16 cellular contexts compared by ENCODE assay signal in genomic region chr9:79885093-79885857, GRCh38.
"Had no signal": no experiment of that assay in that cellular context is flagged by ENCODE, and none has a peak within 500 bp of the region (broad histone marks: within the 10 kb centered on the region; RNA-seq: fewer than 3 reads in every experiment).

No MANE protein-coding gene starts in this region.

- H3K27ac Mint-ChIP-seq: activated CD4-positive, alpha-beta T cell treated with anti-CD3 and anti-CD28 coated beads, Interleukin-2, amount 10 ng/mL, durations not matched to agents 24 days and 14 days; dendritic cell treated with granulocyte-macrophage colony-stimulating factor and Interleukin-4, amounts not matched to agents 40 ng/mL and 50 ng/mL, for 4 days; WTC11 had no signal

- H3K9me3 Mint-ChIP-seq: activated CD4-positive, alpha-beta T cell treated with anti-CD3 and anti-CD28 coated beads, Interleukin-2, amount 10 ng/mL, durations not matched to agents 24 days and 14 days; activated naive CD4-positive, alpha-beta T cell treated with anti-CD3 and anti-CD28 coated beads, Interleukin-2, amount 10 ng/mL, durations not matched to agents 7 days and 5 days; dendritic cell treated with granulocyte-macrophage colony-stimulating factor and Interleukin-4, amounts not matched to agents 40 ng/mL and 50 ng/mL, for 4 days; natural killer cell treated with Interleukin-12 subunit alpha and Interleukin-12 subunit beta and Interleukin-15 and Interleukin-18, amount 100 ng/mL, for 72 hours; WTC11 had no signal

- ATAC-seq: natural killer cell treated with Interleukin-12 subunit alpha and Interleukin-12 subunit beta and Interleukin-15 and Interleukin-18, amount 100 ng/mL, for 72 hours; WTC11 had no signal

- H3K4me1 Mint-ChIP-seq: WTC11 had no signal

- H3K4me1 ChIP-seq: sigmoid colon, tibial artery had no signal

- DNase-seq: activated CD4-positive, alpha-beta T cell treated with anti-CD3 and anti-CD28 coated beads, Interleukin-2, amount 10 ng/mL, durations not matched to agents 24 days and 14 days; activated CD8-positive, alpha-beta memory T cell treated with anti-CD3 and anti-CD28 coated beads for 24 hours; activated CD8-positive, alpha-beta memory T cell treated with anti-CD3 and anti-CD28 coated beads, Interleukin-2, amount 50 U/mL, for 48 hours; activated effector memory CD4-positive, alpha-beta T cell treated with Interleukin-2 at 50 U/mL for 16 hours; activated naive CD4-positive, alpha-beta T cell treated with anti-CD3 and anti-CD28 coated beads, Interleukin-2, amount 10 ng/mL, durations not matched to agents 7 days and 5 days; activated T-cell treated with anti-CD3 and anti-CD28 coated beads, Interleukin-2, amount 50 U/mL, for 48 hours; effector CD8-positive, alpha-beta T cell; mesenchymal stem cell; sigmoid colon; stimulated activated CD4-positive, alpha-beta T cell treated with anti-CD3 and anti-CD28 coated beads, Interleukin-4, amount 100 ng/mL, for 4 hours; substantia nigra; SW 1271; tibial artery had no signal

- H3K27me3 ChIP-seq: sigmoid colon, tibial artery had no signal

- H3K36me3 Mint-ChIP-seq: natural killer cell treated with Interleukin-12 subunit alpha and Interleukin-12 subunit beta and Interleukin-15 and Interleukin-18, amount 100 ng/mL, for 72 hours; WTC11 had no signal

- H3K27me3 Mint-ChIP-seq: activated CD4-positive, alpha-beta T cell treated with anti-CD3 and anti-CD28 coated beads, Interleukin-2, amount 10 ng/mL, durations not matched to agents 24 days and 14 days; natural killer cell treated with Interleukin-12 subunit alpha and Interleukin-12 subunit beta and Interleukin-15 and Interleukin-18, amount 100 ng/mL, for 72 hours had no signal

- H3K9me3 ChIP-seq: sigmoid colon, tibial artery had no signal

- H3K4me3 ChIP-seq: sigmoid colon, tibial artery had no signal

- H3K36me3 ChIP-seq: sigmoid colon, tibial artery had no signal

- H3K27ac ChIP-seq: sigmoid colon, tibial artery had no signal

- H3K4me3 Mint-ChIP-seq: activated CD4-positive, alpha-beta T cell treated with anti-CD3 and anti-CD28 coated beads, Interleukin-2, amount 10 ng/mL, durations not matched to agents 24 days and 14 days; activated naive CD4-positive, alpha-beta T cell treated with anti-CD3 and anti-CD28 coated beads, Interleukin-2, amount 10 ng/mL, durations not matched to agents 7 days and 5 days; dendritic cell treated with granulocyte-macrophage colony-stimulating factor and Interleukin-4, amounts not matched to agents 40 ng/mL and 50 ng/mL, for 4 days; WTC11 had no signal
